23 cellular contexts compared by ENCODE assay signal in genomic region chr20:19253316-19253715, GRCh38. TPM values are rescaled to one million over a fixed set of nuclear protein-coding genes. Genes with fewer than 3 reads are reported as not detected.
A peak's percentile ranks its signal among the peaks of the same experiment; 100 is the strongest.
DNase-seq lines count a peak whose midpoint lies in the region; ATAC-seq and TF ChIP-seq lines count a peak whose summit lies in the region.
"Had no signal": no experiment of that assay in that cellular context is flagged by ENCODE, and none has a peak within 500 bp of the region (broad histone marks: within the 10 kb centered on the region; RNA-seq: fewer than 3 reads in every experiment).

No MANE protein-coding gene starts in this region.

- H3K9me3 Mint-ChIP-seq in nephron progenitor cell = no peaks in the 10 kb centered on the region
- H3K9me3 Mint-ChIP-seq: brain had no signal

- peak overlapping the region; percentile 4 for H3K27ac Mint-ChIP-seq in nephron progenitor cell
- H3K27ac Mint-ChIP-seq: progenitor cell of endocrine pancreas, T-helper 17 cell had no signal

- peaks cover 2% of the 10 kb centered on the region for H3K27me3 Mint-ChIP-seq in nephron progenitor cell (ENCODE audit: low read depth, poor library complexity)
- H3K27me3 Mint-ChIP-seq: progenitor cell of endocrine pancreas had no signal

- peak overlapping the region; percentile 68 for H3K27ac ChIP-seq in epithelial cell of prostate
- peak overlapping the region; percentile 47 for H3K27ac ChIP-seq in upper lobe of right lung
- H3K27ac ChIP-seq: C4-2B had no signal

- H3K4me1 ChIP-seq in upper lobe of right lung = peaks cover 24% of the 10 kb centered on the region
- H3K4me1 ChIP-seq: adrenal gland had no signal

- no peak overlapping the region for H3K4me3 ChIP-seq in upper lobe of right lung
- H3K4me3 ChIP-seq: adrenal gland had no signal

- H3K36me3 ChIP-seq in upper lobe of right lung = no peaks in the 10 kb centered on the region
- H3K36me3 ChIP-seq: adrenal gland had no signal

- peaks cover 26% of the 10 kb centered on the region for H3K4me1 Mint-ChIP-seq in nephron progenitor cell
- H3K4me1 Mint-ChIP-seq: T-helper 17 cell had no signal

- H3K9me3 ChIP-seq in upper lobe of right lung = no peaks in the 10 kb centered on the region
- H3K9me3 ChIP-seq: adrenal gland had no signal

- TF ChIP-seq CTCF in nephron progenitor cell (IDR thresholded peaks at IDR 0.05) (no peak), upper lobe of right lung (IDR thresholded peaks at IDR 0.05) (no peak)

- H3K4me3 Mint-ChIP-seq in nephron progenitor cell = no peak overlapping the region
- H3K4me3 Mint-ChIP-seq: brain, T-helper 17 cell had no signal

- no peaks in the 10 kb centered on the region for H3K36me3 Mint-ChIP-seq in nephron progenitor cell (ENCODE audit: low read depth)
- H3K36me3 Mint-ChIP-seq: brain had no signal

- ATAC-seq in upper lobe of right lung (no peak), GM19452 (IDR thresholded peaks at IDR 0.05; ENCODE audit: unreplicated experiment) (no peak), GM19463 (IDR thresholded peaks at IDR 0.05; ENCODE audit: unreplicated experiment) (no peak)
- ATAC-seq: Panc1, T-helper 17 cell had no signal

- intact Hi-C loops in upper lobe of right lung (cut with DNase I) = no loop called here

- peak; percentile 56 for DNase-seq in HCEC 1CT
- no peak for DNase-seq in epithelial cell of prostate (ENCODE audit: low read depth, low spot score)
- no peak for DNase-seq in nephron progenitor cell
- no peak for DNase-seq in upper lobe of right lung
- DNase-seq in DMS79 (lab: John Stamatoyannopoulos, UW) = no peak
- DNase-seq: activated effector memory CD4-positive, alpha-beta T cell treated with anti-CD3 and anti-CD28 coated beads, Interleukin-2, amount 50 U/mL, for 16 hours; effector memory CD4-positive, alpha-beta T cell; KG1; NCI-H1694; NCI-H2171; NCI-H524; stimulated activated CD8-positive, alpha-beta memory T cell treated with anti-CD3 and anti-CD28 coated beads, Interleukin-4, amount 100 ng/mL, for 48 hours; substantia nigra; T-helper 17 cell had no signal

- H3K27me3 ChIP-seq in upper lobe of right lung = no peaks in the 10 kb centered on the region
- H3K27me3 ChIP-seq: adrenal gland had no signal

RNA-seq across cellular contexts. Expression of gene SLC24A3, which starts 40.9 kb away (rescaled TPM):
- total RNA-seq in upper lobe of right lung = 13.1 TPM
- total RNA-seq: G401, SK-MEL-5 had no signal
